Comparison of ENCODE assay signal across 1 cellular context in the genomic region with DNA sequence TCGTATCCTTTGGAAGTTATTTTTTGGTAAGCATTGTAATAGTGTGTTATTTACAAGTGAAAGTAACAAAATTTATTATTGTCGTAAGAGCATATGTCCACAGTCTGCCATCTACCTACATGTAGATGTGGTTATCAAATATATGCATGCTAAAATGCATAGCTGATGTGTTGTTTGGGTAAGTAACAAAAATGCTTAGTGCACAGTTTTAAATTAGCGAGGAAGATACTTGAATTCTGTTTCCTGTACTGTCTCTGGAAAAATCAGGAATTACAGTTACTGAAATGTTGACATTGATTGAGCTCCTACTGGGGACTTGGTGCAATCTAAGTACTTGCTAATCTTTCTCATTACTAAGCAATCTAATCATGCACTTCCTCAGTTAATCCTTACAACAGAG.
TF ChIP-seq lines count a peak whose summit lies in the region.

No MANE protein-coding gene starts in this region.

TF ChIP-seq in HepG2, 621 proteins besides CTCF, POLR2A, EP300 and RAD21:
- peak; percentile 29 to 45; a peak in 3 of 4 replicates for TF ChIP-seq MAFK (conservative IDR thresholded peaks at IDR 0.05 in 1 of 2, IDR thresholded peaks at IDR 0.05 in 1 of 2; ENCODE audit: low read length in 2 of 2)
- TF ChIP-seq MAFF (IDR thresholded peaks at IDR 0.05; ENCODE audit: low read depth, low read length), result peak; percentile 31; the same call in 1 of the 2 replicates
- no peak for TF ChIP-seq SRSF4 (IDR thresholded peaks at IDR 0.05; ENCODE audit: low read depth, low read length, poor library complexity, severe bottlenecking)
